1 cellular context compared by ENCODE assay signal in genomic region chr21:36125513-36126121, GRCh38.
TF ChIP-seq lines count a peak whose summit lies in the region.

No MANE protein-coding gene starts in this region.

TF ChIP-seq in K562, 482 proteins besides CTCF, POLR2A, EP300 and RAD21:
- TF ChIP-seq ESRRB (CRISPR knock-in tag; IDR thresholded peaks at IDR 0.05; ENCODE audit: borderline replicate concordance) (no peak), HMG20B (CRISPR knock-in tag; IDR thresholded peaks at IDR 0.05) (no peak), ZNF561 (CRISPR knock-in tag; conservative IDR thresholded peaks at IDR 0.05) (no peak), CCAR2 (IDR thresholded peaks at IDR 0.05; ENCODE audit: low read depth, low read length) (no peak), KLF1 (tag; IDR thresholded peaks at IDR 0.05) (no peak), ETV1 (tag; conservative IDR thresholded peaks at IDR 0.05; ENCODE audit: low read depth) (0 out of 2 replicates have a peak, but pooled peaks have one; percentile 26), ESRRA (IDR thresholded peaks at IDR 0.05; ENCODE audit: borderline replicate concordance, low read depth) (peak; percentile 50; the same call in 1 of the 2 replicates), SMC3 (conservative IDR thresholded peaks at IDR 0.05; ENCODE audit: insufficient read depth, low read depth, low read length) (peak; percentile 30; the same call in 1 of the 2 replicates), CREM (IDR thresholded peaks at IDR 0.05; ENCODE audit: low read depth) (0 out of 2 replicates have a peak, but pooled peaks have one; percentile 18), IRF1 (CRISPR knock-in tag; IDR thresholded peaks at IDR 0.05; ENCODE audit: borderline replicate concordance) (no peak)
